In genomic region chr13:57612568-57612967, GRCh38 we compare ENCODE assay signal across 3 cellular contexts.
TF ChIP-seq lines count a peak whose summit lies in the region.

No MANE protein-coding gene starts in this region.

TF ChIP-seq in GM23338, 12 proteins besides CTCF, POLR2A, EP300 and RAD21:
- TF ChIP-seq POLR2AphosphoS5 (IDR thresholded peaks at IDR 0.05; ENCODE audit: low read depth) (no peak), ZNF114 (CRISPR knock-in tag; IDR thresholded peaks at IDR 0.05) (no peak), EZH2 (IDR thresholded peaks at IDR 0.05; ENCODE audit: low read depth, unreplicated experiment) (no peak), JUNB (IDR thresholded peaks at IDR 0.05; ENCODE audit: unreplicated experiment) (no peak), ZNF462 (CRISPR knock-in tag; IDR thresholded peaks at IDR 0.05) (no peak), NANOG (IDR thresholded peaks at IDR 0.05; ENCODE audit: borderline replicate concordance) (no peak)

TF ChIP-seq in H1, 55 proteins besides CTCF, POLR2A, EP300 and RAD21:
- TF ChIP-seq FOSL1 (IDR thresholded peaks at IDR 0.05; ENCODE audit: insufficient read depth, low read depth, low read length): no peak
- no peak for TF ChIP-seq TCF12 (IDR thresholded peaks at IDR 0.05; ENCODE audit: low read depth, low read length)
- no peak for TF ChIP-seq NANOG (IDR thresholded peaks at IDR 0.05; ENCODE audit: insufficient read depth, low read depth, low read length, poor library complexity, severe bottlenecking)
- no peak for TF ChIP-seq BACH1 (IDR thresholded peaks at IDR 0.05; ENCODE audit: low read length)
- no peak for TF ChIP-seq BCL11A (IDR thresholded peaks at IDR 0.05; ENCODE audit: low read depth in 2 of 2, low read length in 2 of 2)
- TF ChIP-seq SIX5 (IDR thresholded peaks at IDR 0.05; ENCODE audit: low read depth, low read length): no peak
- no peak for TF ChIP-seq RNF2 (IDR thresholded peaks at IDR 0.05; ENCODE audit: borderline replicate concordance, low read depth, low read length, missing control alignments, poor library complexity, severe bottlenecking)
- TF ChIP-seq POLR2AphosphoS5 (IDR thresholded peaks at IDR 0.05; ENCODE audit: low read depth, low read length): no peak
- no peak for TF ChIP-seq EZH2 (IDR thresholded peaks at IDR 0.05; ENCODE audit: low read depth, low read length, severe bottlenecking)
- no peak for TF ChIP-seq SP2 (IDR thresholded peaks at IDR 0.05; ENCODE audit: low read length)
TF ChIP-seq in H1: peak in this region for 0.

TF ChIP-seq in SK-N-SH, 30 proteins besides CTCF, POLR2A, EP300 and RAD21:
- TF ChIP-seq RFX5 (IDR thresholded peaks at IDR 0.05; ENCODE audit: low read length): no peak
- TF ChIP-seq POLR2AphosphoS5 (IDR thresholded peaks at IDR 0.05; ENCODE audit: low read depth, low read length): no peak
- no peak for TF ChIP-seq CHD2 (IDR thresholded peaks at IDR 0.05; ENCODE audit: low read length, partially characterized antibody)
- no peak for TF ChIP-seq GABPA (IDR thresholded peaks at IDR 0.05; ENCODE audit: low read depth)
- no peak for TF ChIP-seq PBX3 (IDR thresholded peaks at IDR 0.05)
- no peak for TF ChIP-seq FOSL2 (IDR thresholded peaks at IDR 0.05; ENCODE audit: borderline replicate concordance, low read depth)
- TF ChIP-seq RCOR1 (IDR thresholded peaks at IDR 0.05; ENCODE audit: low read length): no peak
- TF ChIP-seq USF2 (IDR thresholded peaks at IDR 0.05; ENCODE audit: borderline replicate concordance, low read depth, low read length): no peak
- no peak for TF ChIP-seq NRF1 (IDR thresholded peaks at IDR 0.05; ENCODE audit: low read depth, low read length)
- TF ChIP-seq SIN3A (IDR thresholded peaks at IDR 0.05; ENCODE audit: borderline replicate concordance, low read depth, low read length): no peak
- TF ChIP-seq, protein P1, sequence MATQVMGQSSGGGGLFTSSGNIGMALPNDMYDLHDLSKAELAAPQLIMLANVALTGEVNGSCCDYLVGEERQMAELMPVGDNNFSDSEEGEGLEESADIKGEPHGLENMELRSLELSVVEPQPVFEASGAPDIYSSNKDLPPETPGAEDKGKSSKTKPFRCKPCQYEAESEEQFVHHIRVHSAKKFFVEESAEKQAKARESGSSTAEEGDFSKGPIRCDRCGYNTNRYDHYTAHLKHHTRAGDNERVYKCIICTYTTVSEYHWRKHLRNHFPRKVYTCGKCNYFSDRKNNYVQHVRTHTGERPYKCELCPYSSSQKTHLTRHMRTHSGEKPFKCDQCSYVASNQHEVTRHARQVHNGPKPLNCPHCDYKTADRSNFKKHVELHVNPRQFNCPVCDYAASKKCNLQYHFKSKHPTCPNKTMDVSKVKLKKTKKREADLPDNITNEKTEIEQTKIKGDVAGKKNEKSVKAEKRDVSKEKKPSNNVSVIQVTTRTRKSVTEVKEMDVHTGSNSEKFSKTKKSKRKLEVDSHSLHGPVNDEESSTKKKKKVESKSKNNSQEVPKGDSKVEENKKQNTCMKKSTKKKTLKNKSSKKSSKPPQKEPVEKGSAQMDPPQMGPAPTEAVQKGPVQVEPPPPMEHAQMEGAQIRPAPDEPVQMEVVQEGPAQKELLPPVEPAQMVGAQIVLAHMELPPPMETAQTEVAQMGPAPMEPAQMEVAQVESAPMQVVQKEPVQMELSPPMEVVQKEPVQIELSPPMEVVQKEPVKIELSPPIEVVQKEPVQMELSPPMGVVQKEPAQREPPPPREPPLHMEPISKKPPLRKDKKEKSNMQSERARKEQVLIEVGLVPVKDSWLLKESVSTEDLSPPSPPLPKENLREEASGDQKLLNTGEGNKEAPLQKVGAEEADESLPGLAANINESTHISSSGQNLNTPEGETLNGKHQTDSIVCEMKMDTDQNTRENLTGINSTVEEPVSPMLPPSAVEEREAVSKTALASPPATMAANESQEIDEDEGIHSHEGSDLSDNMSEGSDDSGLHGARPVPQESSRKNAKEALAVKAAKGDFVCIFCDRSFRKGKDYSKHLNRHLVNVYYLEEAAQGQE (IDR thresholded peaks at IDR 0.05; ENCODE audit: low read depth, low read length): no peak
- no peak for TF ChIP-seq USF1 (IDR thresholded peaks at IDR 0.05; ENCODE audit: borderline replicate concordance, low read depth)
- TF ChIP-seq MXI1 (IDR thresholded peaks at IDR 0.05; ENCODE audit: low read depth, low read length): no peak
- TF ChIP-seq RXRA (IDR thresholded peaks at IDR 0.05; ENCODE audit: borderline replicate concordance, low read depth): no peak
- TF ChIP-seq SMC3 (IDR thresholded peaks at IDR 0.05; ENCODE audit: low read depth, low read length): no peak
- TF ChIP-seq TAF1 (IDR thresholded peaks at IDR 0.05; ENCODE audit: borderline replicate concordance, low read depth, low read length): no peak
- no peak for TF ChIP-seq TCF12 (IDR thresholded peaks at IDR 0.05)
- TF ChIP-seq, protein P2, sequence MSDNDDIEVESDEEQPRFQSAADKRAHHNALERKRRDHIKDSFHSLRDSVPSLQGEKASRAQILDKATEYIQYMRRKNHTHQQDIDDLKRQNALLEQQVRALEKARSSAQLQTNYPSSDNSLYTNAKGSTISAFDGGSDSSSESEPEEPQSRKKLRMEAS (IDR thresholded peaks at IDR 0.05; ENCODE audit: low read depth): no peak
TF ChIP-seq in SK-N-SH: peak in this region for 0.
